8 cellular contexts compared by ENCODE assay signal in the genomic region with DNA sequence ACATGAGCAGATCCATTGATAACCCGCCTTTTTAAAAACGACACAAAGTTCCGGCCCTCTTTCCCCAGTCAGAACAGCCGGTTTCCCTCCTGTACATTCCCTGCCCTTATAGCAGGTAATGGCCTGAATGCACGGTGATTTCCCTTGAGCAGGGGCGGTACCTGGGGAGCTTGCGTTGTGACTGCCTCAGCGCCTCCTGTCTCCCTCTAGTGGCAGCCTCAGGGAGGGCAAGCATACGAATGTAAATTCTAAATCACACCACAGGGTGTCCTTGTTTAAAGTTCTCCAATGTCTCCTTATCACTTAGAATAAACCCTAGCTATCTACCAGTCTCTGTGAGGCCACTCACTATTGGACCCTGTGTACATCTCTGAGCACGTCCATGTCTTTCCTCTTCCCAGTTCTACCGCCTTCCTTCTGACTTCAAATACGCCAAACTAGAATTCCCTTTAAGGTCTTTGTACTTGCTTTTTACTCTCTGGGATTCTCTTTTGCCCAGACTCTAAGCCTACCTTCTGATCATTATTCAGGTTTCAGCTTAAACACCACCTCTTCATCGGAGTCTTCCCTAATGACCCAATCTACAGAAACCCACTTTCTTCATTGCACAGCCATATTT. TPM values are rescaled to one million over a fixed set of nuclear protein-coding genes. Genes with fewer than 3 reads are reported as not detected.
DNase-seq lines count a peak whose midpoint lies in the region; ATAC-seq, FAIRE-seq and TF ChIP-seq lines count a peak whose summit lies in the region.

No MANE protein-coding gene starts in this region.

- H2AFZ ChIP-seq in keratinocyte (ENCODE audit: control insufficient read depth, low read length), result no peak overlapping the region

- no peak overlapping the region for H3K27ac Mint-ChIP-seq in activated naive CD8-positive, alpha-beta T cell treated with anti-CD3 and anti-CD28 coated beads, Interleukin-2, amount 10 ng/mL, durations not matched to agents 7 days and 5 days
- H3K27ac Mint-ChIP-seq in stimulated activated memory B cell treated with anti-CD40 and anti-IgM and Interleukin-4, amounts not matched to agents 10 μg/mL and 1 μg/mL and 100 μg/mL, for 72 hours, result no peak overlapping the region

- no peaks in the 10 kb centered on the region for H3K36me3 ChIP-seq in keratinocyte (ENCODE audit: control insufficient read depth in 2 of 2, extremely low read depth in 1 of 2, insufficient read depth in 2 of 2, low read length in 2 of 2)

- H3K27me3 Mint-ChIP-seq in activated naive CD8-positive, alpha-beta T cell treated with anti-CD3 and anti-CD28 coated beads, Interleukin-2, amount 10 ng/mL, durations not matched to agents 7 days and 5 days, result no peaks in the 10 kb centered on the region
- H3K27me3 Mint-ChIP-seq in stimulated activated memory B cell treated with anti-CD40 and anti-IgM and Interleukin-4, amounts not matched to agents 10 μg/mL and 1 μg/mL and 100 μg/mL, for 72 hours, result no peaks in the 10 kb centered on the region

- no peak overlapping the region for H3K27ac ChIP-seq in keratinocyte (ENCODE audit: control insufficient read depth, insufficient read depth, low read length)

- no peak overlapping the region for H3K9ac ChIP-seq in keratinocyte (ENCODE audit: control insufficient read depth, extremely low read depth, insufficient read depth, low read length)

- POLR2A ChIA-PET in activated naive CD8-positive, alpha-beta T cell treated with anti-CD3 and anti-CD28 coated beads, Interleukin-2, amount 10 ng/mL, durations not matched to agents 7 days and 5 days (lab: Charles Lee), result no interaction called here

- H3K36me3 Mint-ChIP-seq in activated naive CD8-positive, alpha-beta T cell treated with anti-CD3 and anti-CD28 coated beads, Interleukin-2, amount 10 ng/mL, durations not matched to agents 7 days and 5 days, result no peaks in the 10 kb centered on the region
- H3K36me3 Mint-ChIP-seq in stimulated activated memory B cell treated with anti-CD40 and anti-IgM and Interleukin-4, amounts not matched to agents 10 μg/mL and 1 μg/mL and 100 μg/mL, for 72 hours, result no peaks in the 10 kb centered on the region

- no peaks in the 10 kb centered on the region for H3K9me3 ChIP-seq in keratinocyte (ENCODE audit: control insufficient read depth, low read depth, low read length)

- no peaks in the 10 kb centered on the region for H3K79me2 ChIP-seq in keratinocyte (ENCODE audit: control insufficient read depth, insufficient read depth, low read length)

- no peak for FAIRE-seq in keratinocyte (lab: Jason Lieb, UNC)

- peaks cover 8% of the 10 kb centered on the region for H3K4me1 Mint-ChIP-seq in activated naive CD8-positive, alpha-beta T cell treated with anti-CD3 and anti-CD28 coated beads, Interleukin-2, amount 10 ng/mL, durations not matched to agents 7 days and 5 days
- H3K4me1 Mint-ChIP-seq in stimulated activated memory B cell treated with anti-CD40 and anti-IgM and Interleukin-4, amounts not matched to agents 10 μg/mL and 1 μg/mL and 100 μg/mL, for 72 hours, result no peaks in the 10 kb centered on the region

- DNase-seq in GM12864 (ENCODE audit: low read depth) (peak; percentile 40), H4 (ENCODE audit: low spot score) (peak; percentile 86), KG1 (lab: John Stamatoyannopoulos, UW) (peak; percentile 57), SW480 (ENCODE audit: low spot score) (peak; percentile 62), keratinocyte (ENCODE audit: low read depth, low spot score) (peak; percentile 11)
- DNase-seq in activated naive CD8-positive, alpha-beta T cell treated with anti-CD3 and anti-CD28 coated beads, Interleukin-2, amount 10 ng/mL, durations not matched to agents 7 days and 5 days, result peak; percentile 77
- peak; percentile 55 to 70 for DNase-seq in stimulated activated CD8-positive, alpha-beta memory T cell treated with anti-CD3 and anti-CD28 coated beads, Interleukin-2, amount 100 ng/mL, for 48 hours (ENCODE audit: low read depth in 2 of 2)

- H3K4me2 ChIP-seq in keratinocyte (ENCODE audit: control insufficient read depth, extremely low read depth, insufficient read depth, low read depth, low read length), result no peak overlapping the region

- H3K9me1 ChIP-seq in keratinocyte (ENCODE audit: control insufficient read depth, extremely low read depth, insufficient read depth, low read length), result no peaks in the 10 kb centered on the region

- no peaks in the 10 kb centered on the region for H3K27me3 ChIP-seq in keratinocyte (ENCODE audit: control insufficient read depth, extremely low read depth, insufficient read depth, low read length)

- H3K4me3 ChIP-seq in GM12864 (ENCODE audit: low read depth, low read length) (no peak overlapping the region), keratinocyte (ENCODE audit: control insufficient read depth in 2 of 3, extremely low read depth in 1 of 3, insufficient read depth in 2 of 3, low read depth in 1 of 3, low read length in 3 of 3) (no peak overlapping the region)

- no peak overlapping the region for H3K4me3 Mint-ChIP-seq in activated naive CD8-positive, alpha-beta T cell treated with anti-CD3 and anti-CD28 coated beads, Interleukin-2, amount 10 ng/mL, durations not matched to agents 7 days and 5 days
- no peak overlapping the region for H3K4me3 Mint-ChIP-seq in stimulated activated memory B cell treated with anti-CD40 and anti-IgM and Interleukin-4, amounts not matched to agents 10 μg/mL and 1 μg/mL and 100 μg/mL, for 72 hours

- ATAC-seq in activated naive CD8-positive, alpha-beta T cell treated with anti-CD3 and anti-CD28 coated beads, Interleukin-2, amount 10 ng/mL, durations not matched to agents 7 days and 5 days (ENCODE audit: low read depth), result peak; percentile 90
- no peak for ATAC-seq in stimulated activated memory B cell treated with anti-CD40 and anti-IgM and Interleukin-4, amounts not matched to agents 10 μg/mL and 1 μg/mL and 100 μg/mL, for 72 hours

- no peaks in the 10 kb centered on the region for H3K9me3 Mint-ChIP-seq in activated naive CD8-positive, alpha-beta T cell treated with anti-CD3 and anti-CD28 coated beads, Interleukin-2, amount 10 ng/mL, durations not matched to agents 7 days and 5 days
- peaks cover 6% of the 10 kb centered on the region for H3K9me3 Mint-ChIP-seq in stimulated activated memory B cell treated with anti-CD40 and anti-IgM and Interleukin-4, amounts not matched to agents 10 μg/mL and 1 μg/mL and 100 μg/mL, for 72 hours

- no peaks in the 10 kb centered on the region for H3K4me1 ChIP-seq in keratinocyte (ENCODE audit: control insufficient read depth, extremely low read depth, insufficient read depth, low read length)

- TF ChIP-seq CTCF in GM12864 (IDR thresholded peaks at IDR 0.05; ENCODE audit: low read depth, low read length, missing control alignments) (peak; percentile 98), keratinocyte (optimal IDR thresholded peaks at IDR 0.05 in 1 of 3, IDR thresholded peaks at IDR 0.05 in 1 of 3, conservative IDR thresholded peaks at IDR 0.05 in 1 of 3; ENCODE audit: extremely low read depth in 1 of 3, insufficient read depth in 2 of 3, low read length in 3 of 3) (peak; percentile 87 to 92 (median 91))

- H4K20me1 ChIP-seq in keratinocyte (ENCODE audit: control insufficient read depth, extremely low read depth, insufficient read depth, low read length), result no peaks in the 10 kb centered on the region

- dilution Hi-C loops in keratinocyte (cut with MboI; ENCODE audit: extremely low pct_ligation_motif_present, low sequenced_read_pairs), result no loop called here

RNA-seq across cellular contexts. Expression of gene LDB2, which starts 18.4 kb away (rescaled TPM):
- 16.8 and 21.6 TPM in 2 replicates for total RNA-seq in H4 (2014; rRNA removed; shearing (Covaris generic))
- not detected for total RNA-seq in activated naive CD8-positive, alpha-beta T cell treated with anti-CD3 and anti-CD28 coated beads, Interleukin-2, amount 10 ng/mL, durations not matched to agents 7 days and 5 days
- not detected in 3 replicates for polyA plus RNA-seq in keratinocyte
- not detected for polyA plus RNA-seq in keratinocyte (2011; ENCODE audit: low read depth)
- not detected in 2 replicates for polyA plus RNA-seq in keratinocyte (2011; cell fraction: cytosol; rRNA removed)
- not detected in 2 replicates for polyA plus RNA-seq in keratinocyte (2011; cell fraction: nucleus; rRNA removed)
- polyA plus RNA-seq in keratinocyte (2012; ENCODE audit: low replicate concordance), result not detected in 2 replicates
- polyA minus RNA-seq in keratinocyte, result 2.4 TPM in 1 of 3 replicates, not detected in the others
- polyA minus RNA-seq in keratinocyte (2011; cell fraction: cytosol; rRNA and poly(A)+ RNA removed), result not detected
- not detected in 2 replicates for polyA minus RNA-seq in keratinocyte (2011; cell fraction: nucleus; rRNA and poly(A)+ RNA removed)

Comparison
In these comparisons a context has a peak if more than half of its experiments do, and no peak if none do; other contexts are left out.
1. DNase-seq: peak in every context shown above with its lines; median percentile 86 in H4; 77 in activated naive CD8-positive, alpha-beta T cell treated with anti-CD3 and anti-CD28 coated beads, Interleukin-2, amount 10 ng/mL, durations not matched to agents 7 days and 5 days; 62 in stimulated activated CD8-positive, alpha-beta memory T cell treated with anti-CD3 and anti-CD28 coated beads, Interleukin-2, amount 100 ng/mL, for 48 hours; 62 in SW480; 57 in KG1; 40 in GM12864; 11 in keratinocyte.
2. RNA of gene LDB2, which starts 18.4 kb away (total RNA-seq): 16.8 to 21.6 TPM in H4; not detected in activated naive CD8-positive, alpha-beta T cell treated with anti-CD3 and anti-CD28 coated beads, Interleukin-2, amount 10 ng/mL, durations not matched to agents 7 days and 5 days; every median in the first group is over 10 times any median in the second.